13 cellular contexts compared by ENCODE assay signal in genomic region chr20:44730441-44730840, GRCh38. TPM values are rescaled to one million over a fixed set of nuclear protein-coding genes. Genes with fewer than 3 reads are reported as not detected.
DNase-seq lines count a peak whose midpoint lies in the region; ATAC-seq and TF ChIP-seq lines count a peak whose summit lies in the region.
"Had no signal": no experiment of that assay in that cellular context is flagged by ENCODE, and none has a peak within 500 bp of the region (broad histone marks: within the 10 kb centered on the region; RNA-seq: fewer than 3 reads in every experiment).

No MANE protein-coding gene starts in this region.

- in situ Hi-C loops in gastrocnemius medialis (cut with MboI; ENCODE audit: low sequenced_read_pairs in 4 of 4): loop anchor here (5.0 to 25.0 kb wide), 4 partner anchors 43 to 518 kb away; partner anchors contain the start of gene OSER1 (in 2 of the 4)

- H3K4me2 ChIP-seq in skeletal muscle satellite cell (ENCODE audit: low read length): no peak overlapping the region

- no peak for TF ChIP-seq CTCF in RWPE2 (IDR thresholded peaks at IDR 0.05; ENCODE audit: poor library complexity, severe bottlenecking)
- no peak for TF ChIP-seq CTCF in gastrocnemius medialis (IDR thresholded peaks at IDR 0.05 in 4 of 5, conservative IDR thresholded peaks at IDR 0.05 in 1 of 5)

- H3K36me3 ChIP-seq in RWPE2 (ENCODE audit: low read depth): no peaks in the 10 kb centered on the region
- no peaks in the 10 kb centered on the region for H3K36me3 ChIP-seq in skeletal muscle satellite cell (ENCODE audit: insufficient read depth, low read length)
- no peaks in the 10 kb centered on the region for H3K36me3 ChIP-seq in gastrocnemius medialis

- H3K9me3 ChIP-seq in RWPE2 (ENCODE audit: severe bottlenecking) (no peaks in the 10 kb centered on the region), skeletal muscle satellite cell (replicated peaks; ENCODE audit: low read length) (no peaks in the 10 kb centered on the region), gastrocnemius medialis (no peaks in the 10 kb centered on the region)
- H3K9me3 ChIP-seq: testis had no signal

- H3K27ac ChIP-seq in RWPE2 (ENCODE audit: poor library complexity, severe bottlenecking) (peak overlapping the region; percentile 91), gastrocnemius medialis (peak overlapping the region in 2 of 4 donors; percentile 55 to 62)
- H3K27ac ChIP-seq: 22Rv1, testis had no signal

- H3K4me3 ChIP-seq in RWPE2 (ENCODE audit: severe bottlenecking): no peak overlapping the region
- no peak overlapping the region for H3K4me3 ChIP-seq in skeletal muscle satellite cell (ENCODE audit: low read length)
- H3K4me3 ChIP-seq in gastrocnemius medialis: no peak overlapping the region
- H3K4me3 ChIP-seq: testis had no signal

- H3K27me3 ChIP-seq in RWPE2 (ENCODE audit: insufficient read depth, poor library complexity, severe bottlenecking) (no peaks in the 10 kb centered on the region), skeletal muscle satellite cell (ENCODE audit: control insufficient read depth, insufficient read depth, low read length) (peaks cover 7% of the 10 kb centered on the region), gastrocnemius medialis (no peaks in the 10 kb centered on the region)
- H3K27me3 ChIP-seq: testis had no signal

- peak overlapping the region; percentile 52 for H3K9ac ChIP-seq in skeletal muscle satellite cell (ENCODE audit: low read depth, low read length)

- TF ChIP-seq POLR2A in gastrocnemius medialis (IDR thresholded peaks at IDR 0.05): no peak

- intact Hi-C loops in left colon (cut with DNase I, micrococcal nuclease) (no loop called here), gastrocnemius medialis (cut with DNase I; ENCODE audit: low total_unique reads) (loop anchor here (10.0 kb wide), 1 partner anchor 416 kb away; the partner anchor contains the start of gene FITM2)

- peak; percentile 50 for ATAC-seq in RWPE2 (ENCODE audit: low read depth)
- no peak for ATAC-seq in left colon
- ATAC-seq in gastrocnemius medialis: no peak

- H3K4me1 ChIP-seq in RWPE2 (ENCODE audit: insufficient read depth, poor library complexity, severe bottlenecking) (peaks cover 43% of the 10 kb centered on the region), skeletal muscle satellite cell (ENCODE audit: control insufficient read depth, insufficient read depth, low read length) (peaks cover 53% of the 10 kb centered on the region), gastrocnemius medialis (peaks cover 35 to 38% of the 10 kb centered on the region in 2 donors)

- DNase-seq in DMS 273 (lab: John Stamatoyannopoulos, UW; ENCODE audit: unreplicated experiment) (peak; percentile 44), DMS 273 treated with DMSO at 0.1 percent for 48 hours (lab: John Stamatoyannopoulos, UW) (no peak), RWPE2 (ENCODE audit: low spot score) (no peak), fibroblast of gingiva (ENCODE audit: low read depth) (peak; percentile 92), NCI-H146 (lab: John Stamatoyannopoulos, UW) (no peak), left colon (no peak), gastrocnemius medialis (no peak)
- DNase-seq: NCI-H2171, T-helper 1 cell, testis had no signal

RNA-seq across cellular contexts. Expression of gene KCNK15, which starts 15.2 kb away (rescaled TPM):
- 0.66 and 0.76 TPM in 2 replicates for total RNA-seq in skeletal muscle satellite cell (2012; rRNA removed)
- total RNA-seq in left colon (under 1 TPM; 0.25 to 0.40 TPM), gastrocnemius medialis (under 1 TPM in 1 of 4 donors, not detected in 3; 0.20 TPM)
- total RNA-seq: neural crest cell had no signal

RNA-seq across cellular contexts. Expression of gene CCN5, which starts 15.3 kb away (rescaled TPM):
- 13.2 and 77.5 TPM in 2 replicates for total RNA-seq in skeletal muscle satellite cell (2012; rRNA removed)
- total RNA-seq in left colon: 1 to 10 TPM; 2.8 to 9.4 TPM
- total RNA-seq in gastrocnemius medialis: 10 to 100 TPM; 16.4 to 65.3 (median 45.7) TPM
- total RNA-seq: neural crest cell had no signal

Comparison
In these comparisons a context has a peak if more than half of its experiments do, and no peak if none do; other contexts are left out.
1. DNase-seq: peak in DMS 273 (single experiment) and fibroblast of gingiva (single experiment); none in DMS 273 treated with DMSO at 0.1 percent for 48 hours (single experiment), RWPE2 (single experiment), NCI-H146 (single experiment), left colon (0 of 2) and gastrocnemius medialis (0 of 2).